Comparison of ENCODE assay signal across 14 cellular contexts in the genomic region with DNA sequence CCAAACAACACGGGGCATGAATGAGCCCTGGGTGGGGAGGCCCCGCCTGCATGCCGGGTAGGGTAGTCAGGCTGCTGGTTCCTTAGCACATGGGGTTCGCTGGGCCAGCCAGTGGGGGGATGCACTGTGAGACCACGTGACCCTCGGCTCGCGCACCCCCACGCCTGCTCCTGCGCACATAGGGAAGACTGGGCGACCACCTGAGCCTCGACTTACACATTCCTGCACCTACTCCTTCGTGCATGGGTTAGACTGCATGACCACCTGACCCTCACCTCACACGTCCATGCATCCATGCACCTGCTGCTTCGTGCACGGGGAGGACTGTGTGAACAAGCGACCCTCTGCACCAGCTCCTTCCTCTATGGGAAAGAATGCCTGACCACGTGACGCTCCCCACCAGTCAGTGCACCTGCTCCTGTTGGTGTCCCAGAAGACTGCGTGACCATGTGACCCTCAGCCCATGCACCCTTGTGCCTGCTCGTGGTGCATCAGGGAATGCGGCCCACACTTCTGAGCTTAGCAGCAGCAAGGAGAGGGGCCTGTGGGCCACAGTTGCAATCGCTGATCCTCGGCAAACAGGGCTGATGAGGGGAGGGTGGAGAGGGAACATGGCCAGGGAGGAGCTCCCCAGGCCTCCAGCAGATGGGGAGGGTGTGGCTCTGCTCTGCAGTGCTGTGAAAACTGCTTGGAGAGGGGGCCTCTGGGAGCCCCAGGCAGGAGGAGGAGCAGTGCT. TPM values are rescaled to one million over a fixed set of nuclear protein-coding genes. Genes with fewer than 3 reads are reported as not detected.
A peak's percentile ranks its signal among the peaks of the same experiment; 100 is the strongest.
DNase-seq lines count a peak whose midpoint lies in the region; ATAC-seq, FAIRE-seq and TF ChIP-seq lines count a peak whose summit lies in the region.
"Had no signal": no experiment of that assay in that cellular context is flagged by ENCODE, and none has a peak within 500 bp of the region (broad histone marks: within the 10 kb centered on the region; RNA-seq: fewer than 3 reads in every experiment).

No MANE protein-coding gene starts in this region.

- no peaks in the 10 kb centered on the region for H3K36me3 ChIP-seq in kidney (ENCODE audit: control insufficient read depth in 1 of 2, insufficient read depth in 2 of 2, low read length in 2 of 2)
- H3K36me3 ChIP-seq: Peyer's patch had no signal

- DNase-seq in left ventricle myocardium superior (peak; percentile 23), left cardiac atrium (no peak), NCI-H524 treated with DMSO at 0.1 percent for 48 hours (lab: John Stamatoyannopoulos, UW) (peak; percentile 49), kidney (peak; percentile 72), HuH-7.5 (ENCODE audit: low spot score) (no peak), A172 (ENCODE audit: low spot score) (no peak)
- DNase-seq: activated CD4-positive, alpha-beta T cell treated with anti-CD3 and anti-CD28 coated beads, Interleukin-2, amount 50 U/mL, for 48 hours; activated effector memory CD4-positive, alpha-beta T cell treated with anti-CD3 and anti-CD28 coated beads, Interleukin-2, amount 50 U/mL, for 16 hours; T-helper 2 cell had no signal

- H3K9ac ChIP-seq in kidney (ENCODE audit: low read length in 2 of 2), result no peak overlapping the region

- no peak for FAIRE-seq in kidney (lab: Jason Lieb, UNC)

- H3K4me3 ChIP-seq in kidney (ENCODE audit: low read length in 2 of 2), result no peak overlapping the region
- H3K4me3 ChIP-seq: Peyer's patch, vagina had no signal

- no peak overlapping the region for H3K27ac ChIP-seq in kidney (ENCODE audit: low read depth in 2 of 2, low read length in 2 of 2)
- H3K27ac ChIP-seq: epithelial cell of prostate, vagina had no signal

- intact Hi-C loops in left ventricle myocardium superior (cut with micrococcal nuclease), result no loop called here
- intact Hi-C loops in left cardiac atrium (cut with DNase I), result no loop called here
- intact Hi-C loops in kidney (cut with DNase I), result no loop called here

- H3K4me1 ChIP-seq in kidney (ENCODE audit: control insufficient read depth in 1 of 2, insufficient read depth in 1 of 2, low read depth in 1 of 2, low read length in 2 of 2), result peaks cover 0 to 19% of the 10 kb centered on the region in 2 donors

- no peak for TF ChIP-seq CTCF in kidney (IDR thresholded peaks at IDR 0.05; ENCODE audit: borderline replicate concordance, extremely low read depth, insufficient read depth)

- ATAC-seq in left ventricle myocardium superior (no peak), left cardiac atrium (no peak), GM21447 (IDR thresholded peaks at IDR 0.05; ENCODE audit: unreplicated experiment) (no peak), HG03095 (IDR thresholded peaks at IDR 0.05; ENCODE audit: unreplicated experiment) (no peak)

- H3K9me3 ChIP-seq in kidney (ENCODE audit: control insufficient read depth in 1 of 2, low read length in 2 of 2), result no peaks in the 10 kb centered on the region
- H3K9me3 ChIP-seq: Peyer's patch, vagina had no signal

RNA-seq across cellular contexts. Expression of a gene that starts 18.1 kb away (rescaled TPM):
- total RNA-seq in left ventricle myocardium superior, result 13.4 TPM
- total RNA-seq in left cardiac atrium, result 10 to 100 TPM; 17.5 to 22.7 TPM
- 46.5 TPM for total RNA-seq in kidney
- polyA plus RNA-seq in kidney (ENCODE audit: insufficient read depth, low read depth, low replicate concordance), result 22.2 TPM
- total RNA-seq in A172 (2014; rRNA removed; shearing (Covaris generic)), result 46.1 and 97.1 TPM in 2 replicates

Comparison
In these comparisons a context has a peak if more than half of its experiments do, and no peak if none do; other contexts are left out.
1. DNase-seq: peak in left ventricle myocardium superior (single experiment), NCI-H524 treated with DMSO at 0.1 percent for 48 hours (single experiment) and kidney (single experiment); none in left cardiac atrium (single experiment), HuH-7.5 (single experiment) and A172 (single experiment).